ENCODE assay signal across 27 cellular contexts in the genomic region with DNA sequence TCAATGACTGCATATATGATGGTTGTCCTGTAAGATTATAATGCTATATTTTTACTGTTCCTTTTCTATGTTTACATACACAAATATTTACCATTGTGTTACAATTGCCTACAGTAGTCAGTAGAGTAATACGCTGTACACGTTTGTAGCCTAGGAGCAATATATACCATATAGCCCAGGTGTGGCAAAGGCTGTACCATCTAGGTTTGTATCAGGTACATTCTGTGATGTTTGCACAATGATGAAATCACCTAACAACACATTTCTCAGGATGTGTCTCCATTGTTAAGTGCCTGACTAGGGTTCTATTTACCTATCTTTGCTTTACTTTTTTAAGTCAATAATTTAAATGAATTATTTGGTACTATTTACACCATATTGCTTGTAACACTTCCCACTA.
"Had no signal": no experiment of that assay in that cellular context is flagged by ENCODE, and none has a peak within 500 bp of the region (broad histone marks: within the 10 kb centered on the region; RNA-seq: fewer than 3 reads in every experiment).

No MANE protein-coding gene starts in this region.

- H3K36me3 ChIP-seq: gastrocnemius medialis, right atrium auricular region, upper lobe of left lung had no signal

- H3K4me3 ChIP-seq: coronary artery, dorsolateral prefrontal cortex, gastrocnemius medialis, right atrium auricular region, smooth muscle cell, upper lobe of left lung had no signal

- ATAC-seq: activated CD4-positive, alpha-beta T cell treated with anti-CD3 and anti-CD28 coated beads for 36 hours; activated CD8-positive, alpha-beta memory T cell treated with anti-CD3 and anti-CD28 coated beads, Interleukin-2, amount 10 ng/mL, durations not matched to agents 7 days and 5 days; activated CD8-positive, alpha-beta T cell treated with anti-CD3 and anti-CD28 coated beads, Interleukin-2, amount 10 ng/mL, durations not matched to agents 7 days and 5 days; activated T-cell treated with anti-CD3 and anti-CD28 coated beads, Interleukin-2, amount 50 U/mL, for 72 hours; gastrocnemius medialis; left cardiac atrium; naive thymus-derived CD8-positive, alpha-beta T cell; stimulated activated memory B cell treated with anti-CD40 and anti-IgM and Interleukin-4, amounts not matched to agents 10 μg/mL and 1 μg/mL and 100 μg/mL, for 72 hours; stimulated activated naive CD8-positive, alpha-beta T cell treated with anti-CD3 and anti-CD28 coated beads, Interleukin-15, amount 100 ng/mL, for 72 hours had no signal

- H3K79me2 ChIP-seq: parathyroid adenoma had no signal

- H3K4me2 ChIP-seq: smooth muscle cell had no signal

- H3K4me1 ChIP-seq: gastrocnemius medialis, parathyroid adenoma, right atrium auricular region, upper lobe of left lung had no signal

- H2AFZ ChIP-seq: parathyroid adenoma had no signal

- DNase-seq: activated CD4-positive, alpha-beta T cell treated with anti-CD3 and anti-CD28 coated beads for 36 hours; activated CD4-positive, CD25-positive, alpha-beta regulatory T cell; activated CD8-positive, alpha-beta memory T cell treated with anti-CD3 and anti-CD28 coated beads, Interleukin-2, amount 10 ng/mL, durations not matched to agents 7 days and 5 days; activated CD8-positive, alpha-beta T cell treated with anti-CD3 and anti-CD28 coated beads, Interleukin-2, amount 10 ng/mL, durations not matched to agents 7 days and 5 days; activated naive CD4-positive, alpha-beta T cell treated with Interleukin-2 at 50 U/mL for 16 hours; activated T-cell treated with anti-CD3 and anti-CD28 coated beads, Interleukin-2, amount 50 U/mL, for 72 hours; anterior cingulate cortex; dorsolateral prefrontal cortex; effector memory CD4-positive, alpha-beta T cell; erythroblast; gastrocnemius medialis; glutamatergic neuron; left cardiac atrium; midbrain; naive thymus-derived CD8-positive, alpha-beta T cell; nucleus accumbens; stimulated activated CD4-positive, alpha-beta T cell treated with anti-CD3 and anti-CD28 coated beads, Interleukin-1b, Interleukin-23, amount 100 ng/mL, for 48 hours; stimulated activated CD4-positive, alpha-beta T cell treated with anti-CD3 and anti-CD28 coated beads, Interleukin-4, amount 100 ng/mL, for 4 hours; stimulated activated CD8-positive, alpha-beta memory T cell treated with anti-CD3 and anti-CD28 coated beads, Interleukin-4, amount 100 ng/mL, for 48 hours; stimulated activated naive CD8-positive, alpha-beta T cell treated with anti-CD3 and anti-CD28 coated beads, Interleukin-15, amount 100 ng/mL, for 72 hours; substantia nigra; upper lobe of left lung had no signal

- H3K27ac ChIP-seq: coronary artery, gastrocnemius medialis, parathyroid adenoma, right atrium auricular region, upper lobe of left lung had no signal

- H3K27me3 ChIP-seq: dorsolateral prefrontal cortex, gastrocnemius medialis, right atrium auricular region, upper lobe of left lung had no signal

- H3K9ac ChIP-seq: parathyroid adenoma had no signal

- H3K9me3 ChIP-seq: gastrocnemius medialis, right atrium auricular region, upper lobe of left lung had no signal
